In genomic region chr18:7607535-7608173, GRCh38 we compare ENCODE assay signal across 18 cellular contexts. TPM values are rescaled to one million over a fixed set of nuclear protein-coding genes. Genes with fewer than 3 reads are reported as not detected.
DNase-seq lines count a peak whose midpoint lies in the region; ATAC-seq and FAIRE-seq lines count a peak whose summit lies in the region.
"Had no signal": no experiment of that assay in that cellular context is flagged by ENCODE, and none has a peak within 500 bp of the region (broad histone marks: within the 10 kb centered on the region; RNA-seq: fewer than 3 reads in every experiment).

No MANE protein-coding gene starts in this region.

- H4K91ac ChIP-seq in trophoblast cell (ENCODE audit: low read depth, low read length) = no peak overlapping the region

- no peak overlapping the region for H3K4me3 ChIP-seq in trophoblast cell (ENCODE audit: low read depth, low read length)
- H3K4me3 ChIP-seq: lung had no signal

- no peak overlapping the region for H3K18ac ChIP-seq in trophoblast cell (ENCODE audit: low read length)

- no peak for FAIRE-seq in GM19239 (lab: Jason Lieb, UNC)

- no peak overlapping the region for H3K9ac ChIP-seq in trophoblast cell (ENCODE audit: low read length)

- peaks cover 3% of the 10 kb centered on the region for H3K79me2 ChIP-seq in trophoblast cell (ENCODE audit: control insufficient read depth, insufficient read depth, low read length, poor library complexity)

- no peaks in the 10 kb centered on the region for H3K27me3 ChIP-seq in trophoblast cell (ENCODE audit: insufficient read depth, low read length)

- ATAC-seq in Right ventricle myocardium inferior (peak; percentile 89), left cardiac atrium (peak; percentile 91 to 92), GM18907 (IDR thresholded peaks at IDR 0.05; ENCODE audit: unreplicated experiment) (no peak)
- ATAC-seq: activated CD4-positive, alpha-beta T cell treated with anti-CD3 and anti-CD28 coated beads for 36 hours; naive thymus-derived CD8-positive, alpha-beta T cell; stimulated activated naive CD8-positive, alpha-beta T cell treated with anti-CD3 and anti-CD28 coated beads, Interleukin-15, amount 100 ng/mL, for 72 hours had no signal

- intact Hi-C loops in Right ventricle myocardium inferior (cut with DNase I) (loop anchor here (5.0 kb wide), 1 partner anchor 40 kb away; the partner anchor contains the start of gene PTPRM), cardiac septum (cut with DNase I) (loop anchor here (5.0 kb wide), 2 partner anchors 40 to 70 kb away; partner anchors contain the start of gene PTPRM), left cardiac atrium (cut with DNase I) (no loop called here)

- no peak overlapping the region for H3K14ac ChIP-seq in trophoblast cell (ENCODE audit: low read length)

- H4K8ac ChIP-seq in trophoblast cell (ENCODE audit: low read depth, low read length) = peak overlapping the region; percentile 2

- H3K23ac ChIP-seq in trophoblast cell (ENCODE audit: low read length) = no peak overlapping the region

- no CpG with 5 or more reads among the region's 12 CpGs for WGBS in trophoblast cell (ENCODE audit: extremely low coverage, insufficient coverage, insufficient read length)

- DNase-seq in Right ventricle myocardium inferior (ENCODE audit: missing footprints) (no peak), cardiac septum (ENCODE audit: low spot score) (no peak), left cardiac atrium (peak; percentile 43), trophoblast cell (no peak), NCI-H1092 (lab: John Stamatoyannopoulos, UW) (no peak), GM19239 (ENCODE audit: insufficient read length, low spot score) (no peak), NCI-H774 (lab: John Stamatoyannopoulos, UW) (no peak)
- DNase-seq: 8988T; activated CD4-positive, alpha-beta T cell treated with anti-CD3 and anti-CD28 coated beads for 36 hours; hippocampal formation; naive thymus-derived CD8-positive, alpha-beta T cell; NCI-H1436; NCI-H526 treated with DMSO at 0.1 percent for 48 hours; stimulated activated CD4-positive, alpha-beta T cell treated with anti-CD3 and anti-CD28 coated beads, Interleukin-4, amount 100 ng/mL, for 24 hours; stimulated activated naive CD8-positive, alpha-beta T cell treated with anti-CD3 and anti-CD28 coated beads, Interleukin-15, amount 100 ng/mL, for 72 hours had no signal

- H3K4me2 ChIP-seq in trophoblast cell (ENCODE audit: low read length) = no peak overlapping the region

- no peak overlapping the region for H3K27ac ChIP-seq in trophoblast cell (ENCODE audit: low read depth, low read length)
- H3K27ac ChIP-seq: HL-60 had no signal

- H2AFZ ChIP-seq in trophoblast cell (ENCODE audit: insufficient read depth, low read length, poor library complexity) = peak overlapping the region; percentile 9

- H4K12ac ChIP-seq in trophoblast cell (ENCODE audit: low read depth, low read length) = no peak overlapping the region

- H2AK5ac ChIP-seq in trophoblast cell (ENCODE audit: low read length) = no peak overlapping the region

- peak overlapping the region; percentile 13 for H2BK12ac ChIP-seq in trophoblast cell (ENCODE audit: low read length)

- H3K79me1 ChIP-seq in trophoblast cell (ENCODE audit: low read length) = no peaks in the 10 kb centered on the region

- no peak overlapping the region for H2BK5ac ChIP-seq in trophoblast cell (ENCODE audit: low read depth, low read length, poor library complexity)

- H2BK120ac ChIP-seq in trophoblast cell (ENCODE audit: insufficient read depth, low read length, poor library complexity) = no peak overlapping the region

- H3K4me1 ChIP-seq in trophoblast cell (ENCODE audit: control insufficient read depth in 1 of 2, insufficient read depth in 2 of 2, low read length in 2 of 2) = peaks cover 9 to 20% of the 10 kb centered on the region in 2 experiments

- H3K4ac ChIP-seq in trophoblast cell (ENCODE audit: low read depth, low read length) = peak overlapping the region; percentile 71

- H3K9me3 ChIP-seq in trophoblast cell (ENCODE audit: insufficient read depth, low read depth, low read length) = no peaks in the 10 kb centered on the region

- no peaks in the 10 kb centered on the region for H3K36me3 ChIP-seq in trophoblast cell (ENCODE audit: control insufficient read depth in 1 of 2, insufficient read depth in 2 of 2, low read length in 2 of 2)

RNA-seq across cellular contexts. Expression of gene PTPRM, which starts 40.5 kb away (rescaled TPM):
- total RNA-seq in Right ventricle myocardium inferior = 102 TPM
- total RNA-seq in cardiac septum = 132 TPM
- total RNA-seq in left cardiac atrium = 10 to 100 TPM; 51.4 to 75.5 TPM
- polyA plus RNA-seq in trophoblast cell (2013) = 73.1 and 78.5 TPM in 2 replicates

Comparison
In these comparisons a context has a peak if more than half of its experiments do, and no peak if none do; other contexts are left out.
1. intact Hi-C loops: an anchor here in Right ventricle myocardium inferior (5.0 kb wide) and cardiac septum (5.0 kb wide); none called in left cardiac atrium.